Comparison of ENCODE assay signal across 7 cellular contexts in genomic region chr7:154134698-154135097, GRCh38.
DNase-seq lines count a peak whose midpoint lies in the region; ATAC-seq and TF ChIP-seq lines count a peak whose summit lies in the region.
"Not testable (repeated sequence)": the region's sequence is repeated elsewhere in the genome, so short reads cannot be mapped to it uniquely, and the experiment has no call there.

No MANE protein-coding gene starts in this region.

- DNase-seq in CD4-positive, CD25-positive, alpha-beta regulatory T cell; T-cell; activated CD8-positive, alpha-beta T cell treated with anti-CD3 and anti-CD28 coated beads for 36 hours; activated naive CD8-positive, alpha-beta T cell treated with anti-CD3 and anti-CD28 coated beads, Interleukin-2, amount 10 ng/mL, durations not matched to agents 7 days and 5 days; stimulated activated naive CD8-positive, alpha-beta T cell treated with anti-CD3 and anti-CD28 coated beads, Interleukin-15, amount 100 ng/mL, for 72 hours: not testable (repeated sequence)

- not testable (repeated sequence) for H3K4me1 ChIP-seq in CD4-positive, CD25-positive, alpha-beta regulatory T cell (ENCODE audit: control insufficient read depth, insufficient read depth, low read length, poor library complexity, severe bottlenecking); KMS-11 (ENCODE audit: low read depth, poor library complexity, severe bottlenecking)

- not testable (repeated sequence) for H3K36me3 ChIP-seq in CD4-positive, CD25-positive, alpha-beta regulatory T cell (ENCODE audit: control insufficient read depth, insufficient read depth, low read length); KMS-11 (ENCODE audit: insufficient read depth)

- H3K4me1 Mint-ChIP-seq in CD4-positive, CD25-positive, alpha-beta regulatory T cell; T-cell; activated CD8-positive, alpha-beta T cell treated with anti-CD3 and anti-CD28 coated beads for 36 hours (ENCODE audit: low read depth); activated T-helper 17 cell treated with anti-CD3 and anti-CD28 coated beads, Interleukin-2, amount 50 U/mL, for 72 hours; activated naive CD8-positive, alpha-beta T cell treated with anti-CD3 and anti-CD28 coated beads, Interleukin-2, amount 10 ng/mL, durations not matched to agents 7 days and 5 days; stimulated activated naive CD8-positive, alpha-beta T cell treated with anti-CD3 and anti-CD28 coated beads, Interleukin-15, amount 100 ng/mL, for 72 hours: not testable (repeated sequence)

- POLR2A ChIA-PET in T-cell (lab: Charles Lee); activated CD8-positive, alpha-beta T cell treated with anti-CD3 and anti-CD28 coated beads for 36 hours (lab: Charles Lee); activated naive CD8-positive, alpha-beta T cell treated with anti-CD3 and anti-CD28 coated beads, Interleukin-2, amount 10 ng/mL, durations not matched to agents 7 days and 5 days (lab: Charles Lee): not testable (repeated sequence)

- peaks cover 5 to 20% of the 10 kb centered on the region in 2 experiments for H3K9me3 ChIP-seq in CD4-positive, CD25-positive, alpha-beta regulatory T cell (ENCODE audit: control insufficient read depth in 2 of 2, low read length in 2 of 2)

- not testable (repeated sequence) for H3K27ac ChIP-seq in CD4-positive, CD25-positive, alpha-beta regulatory T cell (ENCODE audit: insufficient read depth, low read length, poor library complexity, severe bottlenecking); KMS-11

- not testable (repeated sequence) for TF ChIP-seq CTCF in KMS-11 (conservative IDR thresholded peaks at IDR 0.05; ENCODE audit: low read depth, low read length); activated CD8-positive, alpha-beta T cell treated with anti-CD3 and anti-CD28 coated beads for 36 hours (IDR thresholded peaks at IDR 0.05)

- H3K27ac Mint-ChIP-seq in CD4-positive, CD25-positive, alpha-beta regulatory T cell; T-cell; activated T-helper 17 cell treated with anti-CD3 and anti-CD28 coated beads, Interleukin-2, amount 50 U/mL, for 72 hours: not testable (repeated sequence)
- H3K27ac Mint-ChIP-seq in activated CD8-positive, alpha-beta T cell treated with anti-CD3 and anti-CD28 coated beads for 36 hours = peak overlapping the region; percentile 11
- H3K27ac Mint-ChIP-seq in activated naive CD8-positive, alpha-beta T cell treated with anti-CD3 and anti-CD28 coated beads, Interleukin-2, amount 10 ng/mL, durations not matched to agents 7 days and 5 days = peak overlapping the region; percentile 48
- peak overlapping the region in 1 of 2 donors; percentile 82 for H3K27ac Mint-ChIP-seq in stimulated activated naive CD8-positive, alpha-beta T cell treated with anti-CD3 and anti-CD28 coated beads, Interleukin-15, amount 100 ng/mL, for 72 hours

- CTCF ChIA-PET in T-cell (lab: Charles Lee); activated CD8-positive, alpha-beta T cell treated with anti-CD3 and anti-CD28 coated beads for 36 hours (lab: Charles Lee): not testable (repeated sequence)

- peak overlapping the region; percentile 68; the same call in 1 of the 2 replicates for H2AFZ ChIP-seq in KMS-11 (ENCODE audit: low read depth)

- not testable (repeated sequence) for H3K4me3 ChIP-seq in CD4-positive, CD25-positive, alpha-beta regulatory T cell (ENCODE audit: low read depth, low read length); KMS-11 (IDR thresholded peaks at IDR 0.05; ENCODE audit: insufficient read depth, low read depth, low read length)

- H3K79me2 ChIP-seq in KMS-11 (ENCODE audit: insufficient read depth, low read depth) = not testable (repeated sequence)

- H3K9ac ChIP-seq in KMS-11 = not testable (repeated sequence)

- peaks cover 0 to 16% (median 0%) of the 10 kb centered on the region in 7 donors for H3K9me3 Mint-ChIP-seq in CD4-positive, CD25-positive, alpha-beta regulatory T cell
- not testable (repeated sequence) for H3K9me3 Mint-ChIP-seq in T-cell; activated CD8-positive, alpha-beta T cell treated with anti-CD3 and anti-CD28 coated beads for 36 hours; activated T-helper 17 cell treated with anti-CD3 and anti-CD28 coated beads, Interleukin-2, amount 50 U/mL, for 72 hours; activated naive CD8-positive, alpha-beta T cell treated with anti-CD3 and anti-CD28 coated beads, Interleukin-2, amount 10 ng/mL, durations not matched to agents 7 days and 5 days
- H3K9me3 Mint-ChIP-seq in stimulated activated naive CD8-positive, alpha-beta T cell treated with anti-CD3 and anti-CD28 coated beads, Interleukin-15, amount 100 ng/mL, for 72 hours = peaks cover 12 to 23% of the 10 kb centered on the region in 2 donors

- not testable (repeated sequence) for H4K20me1 ChIP-seq in KMS-11 (ENCODE audit: insufficient read depth)

- peak; percentile 34 to 37 for ATAC-seq in CD4-positive, CD25-positive, alpha-beta regulatory T cell (ENCODE audit: low read depth in 2 of 2)
- peak in 3 of 4 experiments; percentile 12 to 34 (median 27) for ATAC-seq in T-cell (replicated peaks in 1 of 4)
- peak; percentile 74 for ATAC-seq in activated CD8-positive, alpha-beta T cell treated with anti-CD3 and anti-CD28 coated beads for 36 hours
- peak; percentile 60 for ATAC-seq in activated T-helper 17 cell treated with anti-CD3 and anti-CD28 coated beads, Interleukin-2, amount 50 U/mL, for 72 hours (replicated peaks)
- not testable (repeated sequence) for ATAC-seq in activated naive CD8-positive, alpha-beta T cell treated with anti-CD3 and anti-CD28 coated beads, Interleukin-2, amount 10 ng/mL, durations not matched to agents 7 days and 5 days (ENCODE audit: low read depth)
- ATAC-seq in stimulated activated naive CD8-positive, alpha-beta T cell treated with anti-CD3 and anti-CD28 coated beads, Interleukin-15, amount 100 ng/mL, for 72 hours = peak; percentile 43

- not testable (repeated sequence) for H3K27me3 ChIP-seq in CD4-positive, CD25-positive, alpha-beta regulatory T cell (ENCODE audit: control insufficient read depth, insufficient read depth, low read length); KMS-11 (ENCODE audit: insufficient read depth, low read depth)

- not testable (repeated sequence) for H3K36me3 Mint-ChIP-seq in CD4-positive, CD25-positive, alpha-beta regulatory T cell; T-cell; activated CD8-positive, alpha-beta T cell treated with anti-CD3 and anti-CD28 coated beads for 36 hours (ENCODE audit: low read depth); activated T-helper 17 cell treated with anti-CD3 and anti-CD28 coated beads, Interleukin-2, amount 50 U/mL, for 72 hours (ENCODE audit: low read depth); activated naive CD8-positive, alpha-beta T cell treated with anti-CD3 and anti-CD28 coated beads, Interleukin-2, amount 10 ng/mL, durations not matched to agents 7 days and 5 days

- not testable (repeated sequence) for H3K27me3 Mint-ChIP-seq in CD4-positive, CD25-positive, alpha-beta regulatory T cell; T-cell; activated CD8-positive, alpha-beta T cell treated with anti-CD3 and anti-CD28 coated beads for 36 hours; activated T-helper 17 cell treated with anti-CD3 and anti-CD28 coated beads, Interleukin-2, amount 50 U/mL, for 72 hours; activated naive CD8-positive, alpha-beta T cell treated with anti-CD3 and anti-CD28 coated beads, Interleukin-2, amount 10 ng/mL, durations not matched to agents 7 days and 5 days; stimulated activated naive CD8-positive, alpha-beta T cell treated with anti-CD3 and anti-CD28 coated beads, Interleukin-15, amount 100 ng/mL, for 72 hours

- H3K4me3 Mint-ChIP-seq in CD4-positive, CD25-positive, alpha-beta regulatory T cell; T-cell; activated CD8-positive, alpha-beta T cell treated with anti-CD3 and anti-CD28 coated beads for 36 hours; activated T-helper 17 cell treated with anti-CD3 and anti-CD28 coated beads, Interleukin-2, amount 50 U/mL, for 72 hours; activated naive CD8-positive, alpha-beta T cell treated with anti-CD3 and anti-CD28 coated beads, Interleukin-2, amount 10 ng/mL, durations not matched to agents 7 days and 5 days; stimulated activated naive CD8-positive, alpha-beta T cell treated with anti-CD3 and anti-CD28 coated beads, Interleukin-15, amount 100 ng/mL, for 72 hours: not testable (repeated sequence)

- intact Hi-C loops in activated CD8-positive, alpha-beta T cell treated with anti-CD3 and anti-CD28 coated beads for 36 hours (cut with micrococcal nuclease) = not testable (repeated sequence)

- H3K4me2 ChIP-seq in KMS-11 = not testable (repeated sequence)
